In the genomic region with DNA sequence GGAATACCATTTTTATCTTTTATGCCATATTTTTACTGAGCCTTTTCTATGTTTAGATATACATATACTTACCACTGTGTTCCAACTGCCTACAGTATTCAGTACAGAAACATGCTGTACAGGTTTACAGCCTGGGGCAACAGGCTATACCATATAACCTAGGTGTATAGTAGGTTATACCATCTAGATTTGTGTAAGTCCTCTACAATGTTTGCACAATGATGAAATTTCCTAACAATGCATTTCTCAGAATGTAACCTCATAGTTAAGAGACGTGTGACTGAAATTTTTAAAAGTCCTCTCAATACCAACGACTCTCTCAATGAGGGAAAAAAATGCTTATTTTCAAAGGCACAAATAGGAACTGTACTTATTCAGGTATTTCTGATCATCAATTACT, we compare ENCODE assay signal across 26 cellular contexts. TPM values are rescaled to one million over a fixed set of nuclear protein-coding genes. Genes with fewer than 3 reads are reported as not detected.
DNase-seq lines count a peak whose midpoint lies in the region; ATAC-seq and TF ChIP-seq lines count a peak whose summit lies in the region.
"Had no signal": no experiment of that assay in that cellular context is flagged by ENCODE, and none has a peak within 500 bp of the region (broad histone marks: within the 10 kb centered on the region; RNA-seq: fewer than 3 reads in every experiment).

No MANE protein-coding gene starts in this region.

- ATAC-seq in Panc1 (0 out of 2 replicates have a peak, but pooled peaks have one; percentile 44), esophagus mucosa (peak; percentile 81), GM18502 (IDR thresholded peaks at IDR 0.05; ENCODE audit: poor library complexity, unreplicated experiment) (no peak)
- ATAC-seq: T-helper 17 cell had no signal

- H3K4me1 ChIP-seq in Panc1 (ENCODE audit: control insufficient read depth, insufficient read depth, low read length) (no peaks in the 10 kb centered on the region), suprapubic skin (no peaks in the 10 kb centered on the region)

- CTCF ChIA-PET in Panc1 (lab: Charles Lee): interaction anchor here (1.1 to 1.2 kb wide), 2 partner anchors 20 to 22 kb away, joined by 3 read pairs; partner anchors contain the start of genes DTL and INTS7

- POLR2A ChIA-PET in Panc1 (lab: Charles Lee): no interaction called here

- no peak for TF ChIP-seq CTCF in Panc1 (IDR thresholded peaks at IDR 0.05)
- TF ChIP-seq CTCF in suprapubic skin (IDR thresholded peaks at IDR 0.05): no peak

- no peak for TF ChIP-seq EP300 in suprapubic skin (IDR thresholded peaks at IDR 0.05)

- no peak for TF ChIP-seq POLR2A in suprapubic skin (IDR thresholded peaks at IDR 0.05)

- intact Hi-C loops in Panc1 (cut with micrococcal nuclease; ENCODE audit: unreplicated experiment): no loop called here

- 85% methylated on average over 2 of the region's 2 CpGs for WGBS in suprapubic skin

- H3K27ac ChIP-seq in Panc1 (ENCODE audit: low read length): no peak overlapping the region
- no peak overlapping the region for H3K27ac ChIP-seq in suprapubic skin
- H3K27ac ChIP-seq: GM23248, SK-N-MC had no signal

- H3K36me3 ChIP-seq in Panc1 (ENCODE audit: control insufficient read depth, insufficient read depth, low read length): peaks cover 15% of the 10 kb centered on the region
- peaks cover 8% of the 10 kb centered on the region for H3K36me3 ChIP-seq in suprapubic skin

- DNase-seq in AML-193 (lab: John Stamatoyannopoulos, UW) (peak; percentile 31 to 32), GF-D8 (lab: John Stamatoyannopoulos, UW) (peak; percentile 33), Panc1 (ENCODE audit: low read depth, low spot score) (no peak), suprapubic skin (ENCODE audit: low spot score in 2 of 2) (no peak), NCI-H446 (lab: John Stamatoyannopoulos, UW) (no peak), NCI-H2107 treated with DMSO at 0.1 percent for 48 hours (lab: John Stamatoyannopoulos, UW; ENCODE audit: unreplicated experiment) (no peak)
- DNase-seq: C1 segment of cervical spinal cord; CD4-positive, alpha-beta memory T cell; GM23248; H7; KG1; MG63; NCI-H1048; NCI-H1417; NCI-H1694; NCI-H2081; NCI-H2171; NCI-H345; NCI-H524; NCI-H774; NK-92 treated with Interleukin-12 subunit alpha and Interleukin-12 subunit beta, amount 100 ng/mL, for 24 hours; SIG-M5; T-helper 17 cell had no signal

- in situ Hi-C loops in Panc1 (cut with HindIII; ENCODE audit: low pct_unique_long_range_greater_than_20kb, low sequenced_read_pairs): no loop called here

- no TSS peak for BruUV-seq in Panc1 (replicated peaks; lab: Mats Ljungman, UMichigan)

- H3K9me3 ChIP-seq in Panc1 (ENCODE audit: control insufficient read depth, insufficient read depth, low read depth, low read length) (no peaks in the 10 kb centered on the region), suprapubic skin (no peaks in the 10 kb centered on the region)
- H3K9me3 ChIP-seq: MG63 had no signal

- H3K4me3 ChIP-seq in Panc1 (ENCODE audit: low read depth in 2 of 2, low read length in 2 of 2) (no peak overlapping the region), suprapubic skin (no peak overlapping the region)
- H3K4me3 ChIP-seq: GM23248, MG63, SK-N-MC had no signal

- no peaks in the 10 kb centered on the region for H3K27me3 ChIP-seq in Panc1 (ENCODE audit: control insufficient read depth, insufficient read depth, low read length)
- no peaks in the 10 kb centered on the region for H3K27me3 ChIP-seq in suprapubic skin
- H3K27me3 ChIP-seq: MG63 had no signal

RNA-seq across cellular contexts. Expression of gene INTS7, which starts 21.7 kb away (rescaled TPM):
- 35.5 TPM for total RNA-seq in Panc1 (2021; ENCODE audit: unreplicated experiment)
- 13.9 TPM for polyA plus RNA-seq in Panc1 (2012; ENCODE audit: insufficient read length)
- 16.8 TPM for total RNA-seq in esophagus mucosa
- total RNA-seq in suprapubic skin: 10 to 100 TPM; 13.5 to 22.3 (median 18.2) TPM

RNA-seq across cellular contexts. Expression of gene DTL, which starts 21.9 kb away (rescaled TPM):
- 26.7 TPM for total RNA-seq in Panc1 (2021; ENCODE audit: unreplicated experiment)
- polyA plus RNA-seq in Panc1 (2012; ENCODE audit: insufficient read length): 7.8 TPM
- total RNA-seq in esophagus mucosa: 6.7 TPM
- 1 to 10 TPM in 3 of 4 donors, under 1 TPM in 1; 0.89 to 7.1 (median 4.4) TPM for total RNA-seq in suprapubic skin

Comparison
In these comparisons a context has a peak if more than half of its experiments do, and no peak if none do; other contexts are left out.
1. DNase-seq: peak in AML-193 (2 of 2) and GF-D8 (single experiment); none in Panc1 (single experiment), suprapubic skin (0 of 2), NCI-H446 (0 of 2) and NCI-H2107 treated with DMSO at 0.1 percent for 48 hours (single experiment).